Comparison of ENCODE assay signal across 26 cellular contexts in genomic region chr4:113741971-113742370, GRCh38.
"Had no signal": no experiment of that assay in that cellular context is flagged by ENCODE, and none has a peak within 500 bp of the region (broad histone marks: within the 10 kb centered on the region; RNA-seq: fewer than 3 reads in every experiment).

No MANE protein-coding gene starts in this region.

- H3K4me3 Mint-ChIP-seq: activated CD4-positive, alpha-beta memory T cell treated with anti-CD3 and anti-CD28 coated beads for 36 hours; activated naive CD4-positive, alpha-beta T cell treated with anti-CD3 and anti-CD28 coated beads, Interleukin-2, amount 10 ng/mL, durations not matched to agents 7 days and 5 days; effector memory CD8-positive, alpha-beta T cell; nephron; stimulated activated naive CD8-positive, alpha-beta T cell treated with anti-CD3 and anti-CD28 coated beads, Interleukin-15, Interleukin-2, amounts not matched to agents 100 ng/mL and 50 ng/mL, for 24 hours; type B pancreatic cell had no signal

- H3K36me3 ChIP-seq: adrenal gland, brain microvascular endothelial cell, gastrocnemius medialis, right lobe of liver, thoracic aorta, uterus had no signal

- H3K9me3 Mint-ChIP-seq: activated CD4-positive, alpha-beta memory T cell treated with anti-CD3 and anti-CD28 coated beads for 36 hours; activated naive CD4-positive, alpha-beta T cell treated with anti-CD3 and anti-CD28 coated beads, Interleukin-2, amount 10 ng/mL, durations not matched to agents 7 days and 5 days; effector memory CD8-positive, alpha-beta T cell; nephron; stimulated activated naive CD8-positive, alpha-beta T cell treated with anti-CD3 and anti-CD28 coated beads, Interleukin-15, Interleukin-2, amounts not matched to agents 100 ng/mL and 50 ng/mL, for 24 hours had no signal

- H3K27me3 Mint-ChIP-seq: activated CD4-positive, alpha-beta memory T cell treated with anti-CD3 and anti-CD28 coated beads for 36 hours; activated naive CD4-positive, alpha-beta T cell treated with anti-CD3 and anti-CD28 coated beads, Interleukin-2, amount 10 ng/mL, durations not matched to agents 7 days and 5 days; effector memory CD8-positive, alpha-beta T cell; stimulated activated naive CD8-positive, alpha-beta T cell treated with anti-CD3 and anti-CD28 coated beads, Interleukin-15, Interleukin-2, amounts not matched to agents 100 ng/mL and 50 ng/mL, for 24 hours; type B pancreatic cell had no signal

- DNase-seq: activated CD4-positive, alpha-beta memory T cell treated with anti-CD3 and anti-CD28 coated beads for 36 hours; activated CD4-positive, alpha-beta T cell treated with anti-CD3 and anti-CD28 coated beads for 4 hours; activated CD8-positive, alpha-beta memory T cell treated with anti-CD3 and anti-CD28 coated beads, Interleukin-2, amount 50 U/mL, for 4 hours; activated gamma-delta T cell; activated naive CD4-positive, alpha-beta T cell treated with anti-CD3 and anti-CD28 coated beads, Interleukin-2, amount 10 ng/mL, durations not matched to agents 7 days and 5 days; activated T-cell treated with anti-CD3 and anti-CD28 coated beads, Interleukin-2, amount 50 U/mL, for 1 hour; adrenal gland; brain microvascular endothelial cell; dorsolateral prefrontal cortex; effector memory CD8-positive, alpha-beta T cell; erythroblast; gastrocnemius medialis; glutamatergic neuron; islet precursor cell; mesenchymal stem cell; mucosa of descending colon; posterior cingulate gyrus; right lobe of liver; stimulated activated CD4-positive, alpha-beta T cell treated with anti-CD3 and anti-CD28 coated beads, Interleukin-12 subunit alpha, Interleukin-12 subunit beta, amount 100 ng/mL, for 4 hours; stimulated activated CD4-positive, alpha-beta T cell treated with anti-CD3 and anti-CD28 coated beads, Interleukin-4, amount 100 ng/mL, for 1 hour; uterus had no signal

- ATAC-seq: effector memory CD8-positive, alpha-beta T cell; gastrocnemius medialis; mucosa of descending colon had no signal

- H3K27ac ChIP-seq: brain microvascular endothelial cell, coronary artery, dorsolateral prefrontal cortex, right lobe of liver, uterus had no signal

- H3K4me3 ChIP-seq: adrenal gland, coronary artery, dorsolateral prefrontal cortex, gastrocnemius medialis, mucosa of descending colon, right lobe of liver, thoracic aorta, uterus had no signal

- H3K9me3 ChIP-seq: adrenal gland, gastrocnemius medialis, mucosa of descending colon, right lobe of liver, thoracic aorta, uterus had no signal

- H3K27me3 ChIP-seq: adrenal gland, brain microvascular endothelial cell, dorsolateral prefrontal cortex, gastrocnemius medialis, right lobe of liver, uterus had no signal

- H3K27ac Mint-ChIP-seq: activated CD4-positive, alpha-beta memory T cell treated with anti-CD3 and anti-CD28 coated beads for 36 hours; activated naive CD4-positive, alpha-beta T cell treated with anti-CD3 and anti-CD28 coated beads, Interleukin-2, amount 10 ng/mL, durations not matched to agents 7 days and 5 days; effector memory CD8-positive, alpha-beta T cell; nephron; stimulated activated naive CD8-positive, alpha-beta T cell treated with anti-CD3 and anti-CD28 coated beads, Interleukin-15, Interleukin-2, amounts not matched to agents 100 ng/mL and 50 ng/mL, for 24 hours; type B pancreatic cell had no signal
